In the genomic region with DNA sequence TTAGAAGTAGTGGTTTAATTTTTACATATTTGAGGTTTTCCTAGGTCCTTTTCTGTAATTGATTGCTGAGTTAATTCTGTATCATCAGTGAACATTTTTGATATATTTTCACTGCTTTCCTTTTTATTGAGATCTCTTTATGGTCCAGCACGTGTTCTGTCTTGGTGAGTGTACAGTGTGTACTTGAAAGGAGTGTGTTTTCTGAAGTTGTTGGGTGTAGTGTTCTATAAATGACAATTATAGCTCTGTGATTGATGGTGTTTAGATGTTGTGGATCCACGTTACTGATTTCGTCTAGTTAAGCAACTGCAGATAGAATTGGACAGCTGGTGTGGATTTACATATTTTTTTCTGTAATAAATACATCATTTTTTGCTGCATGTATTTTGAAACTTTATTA, we compare ENCODE assay signal across 21 cellular contexts. TPM values are rescaled to one million over a fixed set of nuclear protein-coding genes. Genes with fewer than 3 reads are reported as not detected.
DNase-seq lines count a peak whose midpoint lies in the region; ATAC-seq, FAIRE-seq and TF ChIP-seq lines count a peak whose summit lies in the region.
"Had no signal": no experiment of that assay in that cellular context is flagged by ENCODE, and none has a peak within 500 bp of the region (broad histone marks: within the 10 kb centered on the region; RNA-seq: fewer than 3 reads in every experiment).

No MANE protein-coding gene starts in this region.

- TF ChIP-seq CTCF in VCaP (conservative IDR thresholded peaks at IDR 0.05) (no peak), keratinocyte (optimal IDR thresholded peaks at IDR 0.05 in 1 of 3, IDR thresholded peaks at IDR 0.05 in 1 of 3, conservative IDR thresholded peaks at IDR 0.05 in 1 of 3; ENCODE audit: extremely low read depth in 1 of 3, insufficient read depth in 2 of 3, low read length in 3 of 3) (no peak)

- dilution Hi-C loops in keratinocyte (cut with MboI; ENCODE audit: extremely low pct_ligation_motif_present, low sequenced_read_pairs) = no loop called here

- DNase-seq in NCI-H1417 (lab: John Stamatoyannopoulos, UW) (peak in 2 of 3 experiments; percentile 7 to 18), NCI-H1417 treated with DMSO at 0.1 percent for 48 hours (lab: John Stamatoyannopoulos, UW) (no peak), keratinocyte (ENCODE audit: low read depth, low spot score) (no peak), NCI-H1930 (lab: John Stamatoyannopoulos, UW) (no peak), NCI-H524 treated with DMSO at 0.1 percent for 48 hours (lab: John Stamatoyannopoulos, UW) (no peak)
- DNase-seq in stimulated activated effector memory CD8-positive, alpha-beta T cell treated with anti-CD3 and anti-CD28 coated beads, Interleukin-12 subunit alpha, Interleukin-12 subunit beta, amount 100 ng/mL, for 72 hours (ENCODE audit: low spot score in 2 of 2) = no peak
- DNase-seq in activated CD4-positive, alpha-beta memory T cell treated with anti-CD3 and anti-CD28 coated beads, Interleukin-2, amount 10 ng/mL, durations not matched to agents 7 days and 5 days = no peak
- DNase-seq: 8988T; activated CD4-positive, alpha-beta T cell treated with anti-CD3 and anti-CD28 coated beads, Interleukin-2, amount 10 ng/mL, durations not matched to agents 7 days and 5 days; activated naive CD4-positive, alpha-beta T cell treated with Interleukin-2 at 50 U/mL for 16 hours; DMS53; foreskin melanocyte; MM.1S; NCI-H187 treated with DMSO at 0.1 percent for 48 hours; NCI-H446; stimulated activated CD4-positive, alpha-beta T cell treated with anti-CD3 and anti-CD28 coated beads, Interleukin-4, amount 100 ng/mL, for 1 hour had no signal

- ATAC-seq in stimulated activated effector memory CD8-positive, alpha-beta T cell treated with anti-CD3 and anti-CD28 coated beads, Interleukin-12 subunit alpha, Interleukin-12 subunit beta, amount 100 ng/mL, for 72 hours = no peak

- peak overlapping the region; percentile 58 for H3K27ac Mint-ChIP-seq in stimulated activated effector memory CD8-positive, alpha-beta T cell treated with anti-CD3 and anti-CD28 coated beads, Interleukin-12 subunit alpha, Interleukin-12 subunit beta, amount 100 ng/mL, for 72 hours
- no peak overlapping the region for H3K27ac Mint-ChIP-seq in activated CD4-positive, alpha-beta memory T cell treated with anti-CD3 and anti-CD28 coated beads, Interleukin-2, amount 10 ng/mL, durations not matched to agents 7 days and 5 days
- H3K27ac Mint-ChIP-seq: activated CD4-positive, alpha-beta T cell treated with anti-CD3 and anti-CD28 coated beads, Interleukin-2, amount 10 ng/mL, durations not matched to agents 7 days and 5 days had no signal

- H3K27me3 Mint-ChIP-seq in activated CD4-positive, alpha-beta memory T cell treated with anti-CD3 and anti-CD28 coated beads, Interleukin-2, amount 10 ng/mL, durations not matched to agents 7 days and 5 days = no peaks in the 10 kb centered on the region
- H3K27me3 Mint-ChIP-seq: activated CD4-positive, alpha-beta T cell treated with anti-CD3 and anti-CD28 coated beads, Interleukin-2, amount 10 ng/mL, durations not matched to agents 7 days and 5 days had no signal

- peaks cover 0 to 3% of the 10 kb centered on the region in 2 experiments for H3K36me3 ChIP-seq in keratinocyte (ENCODE audit: control insufficient read depth in 2 of 2, extremely low read depth in 1 of 2, insufficient read depth in 2 of 2, low read length in 2 of 2)
- H3K36me3 ChIP-seq: suprapubic skin had no signal

- H3K9ac ChIP-seq in keratinocyte (ENCODE audit: control insufficient read depth, extremely low read depth, insufficient read depth, low read length) = no peak overlapping the region
- H3K9ac ChIP-seq: BLaER1, parathyroid adenoma had no signal

- CTCF ChIA-PET in activated CD4-positive, alpha-beta memory T cell treated with anti-CD3 and anti-CD28 coated beads, Interleukin-2, amount 10 ng/mL, durations not matched to agents 7 days and 5 days (lab: Charles Lee) = interaction anchor here (1.1 kb wide), 1 partner anchor 14 kb away, joined by 3 read pairs; no protein-coding TSS in a partner anchor

- peak; percentile 13 for FAIRE-seq in keratinocyte (lab: Jason Lieb, UNC)

- no peaks in the 10 kb centered on the region for H3K9me3 Mint-ChIP-seq in stimulated activated effector memory CD8-positive, alpha-beta T cell treated with anti-CD3 and anti-CD28 coated beads, Interleukin-12 subunit alpha, Interleukin-12 subunit beta, amount 100 ng/mL, for 72 hours
- H3K9me3 Mint-ChIP-seq in activated CD4-positive, alpha-beta memory T cell treated with anti-CD3 and anti-CD28 coated beads, Interleukin-2, amount 10 ng/mL, durations not matched to agents 7 days and 5 days = no peaks in the 10 kb centered on the region
- H3K9me3 Mint-ChIP-seq: activated CD4-positive, alpha-beta T cell treated with anti-CD3 and anti-CD28 coated beads, Interleukin-2, amount 10 ng/mL, durations not matched to agents 7 days and 5 days had no signal

- no peak overlapping the region for H3K4me3 Mint-ChIP-seq in stimulated activated effector memory CD8-positive, alpha-beta T cell treated with anti-CD3 and anti-CD28 coated beads, Interleukin-12 subunit alpha, Interleukin-12 subunit beta, amount 100 ng/mL, for 72 hours
- H3K4me3 Mint-ChIP-seq in activated CD4-positive, alpha-beta memory T cell treated with anti-CD3 and anti-CD28 coated beads, Interleukin-2, amount 10 ng/mL, durations not matched to agents 7 days and 5 days = no peak overlapping the region
- H3K4me3 Mint-ChIP-seq: activated CD4-positive, alpha-beta T cell treated with anti-CD3 and anti-CD28 coated beads, Interleukin-2, amount 10 ng/mL, durations not matched to agents 7 days and 5 days had no signal

- H3K4me3 ChIP-seq in keratinocyte (ENCODE audit: control insufficient read depth in 2 of 3, extremely low read depth in 1 of 3, insufficient read depth in 2 of 3, low read depth in 1 of 3, low read length in 3 of 3) = no peak overlapping the region
- H3K4me3 ChIP-seq: BLaER1, coronary artery, suprapubic skin had no signal

- H3K9me1 ChIP-seq in keratinocyte (ENCODE audit: control insufficient read depth, extremely low read depth, insufficient read depth, low read length) = peaks cover 3% of the 10 kb centered on the region

- no peaks in the 10 kb centered on the region for H3K9me3 ChIP-seq in keratinocyte (ENCODE audit: control insufficient read depth, low read depth, low read length)
- H3K9me3 ChIP-seq: BLaER1, suprapubic skin had no signal

- peaks cover 28% of the 10 kb centered on the region for H3K36me3 Mint-ChIP-seq in stimulated activated effector memory CD8-positive, alpha-beta T cell treated with anti-CD3 and anti-CD28 coated beads, Interleukin-12 subunit alpha, Interleukin-12 subunit beta, amount 100 ng/mL, for 72 hours
- H3K36me3 Mint-ChIP-seq in activated CD4-positive, alpha-beta memory T cell treated with anti-CD3 and anti-CD28 coated beads, Interleukin-2, amount 10 ng/mL, durations not matched to agents 7 days and 5 days (ENCODE audit: low read depth) = peaks cover 17% of the 10 kb centered on the region

- no peak overlapping the region for H3K4me2 ChIP-seq in keratinocyte (ENCODE audit: control insufficient read depth, extremely low read depth, insufficient read depth, low read depth, low read length)
- H3K4me2 ChIP-seq: BLaER1 had no signal

- no peak overlapping the region for H2AFZ ChIP-seq in keratinocyte (ENCODE audit: control insufficient read depth, low read length)
- H2AFZ ChIP-seq: parathyroid adenoma had no signal

- peaks cover 59% of the 10 kb centered on the region for H3K4me1 Mint-ChIP-seq in stimulated activated effector memory CD8-positive, alpha-beta T cell treated with anti-CD3 and anti-CD28 coated beads, Interleukin-12 subunit alpha, Interleukin-12 subunit beta, amount 100 ng/mL, for 72 hours
- peaks cover 29% of the 10 kb centered on the region for H3K4me1 Mint-ChIP-seq in activated CD4-positive, alpha-beta memory T cell treated with anti-CD3 and anti-CD28 coated beads, Interleukin-2, amount 10 ng/mL, durations not matched to agents 7 days and 5 days

- peaks cover 96% of the 10 kb centered on the region for H3K79me2 ChIP-seq in keratinocyte (ENCODE audit: control insufficient read depth, insufficient read depth, low read length)

- H3K27ac ChIP-seq in VCaP = peak overlapping the region; percentile 52; the same call in 1 of the 2 replicates
- no peak overlapping the region for H3K27ac ChIP-seq in keratinocyte (ENCODE audit: control insufficient read depth, insufficient read depth, low read length)
- H3K27ac ChIP-seq: BLaER1, coronary artery, parathyroid adenoma had no signal

- H3K27me3 ChIP-seq in keratinocyte (ENCODE audit: control insufficient read depth, extremely low read depth, insufficient read depth, low read length) = no peaks in the 10 kb centered on the region
- H3K27me3 ChIP-seq: BLaER1, suprapubic skin had no signal

- POLR2A ChIA-PET in activated CD4-positive, alpha-beta memory T cell treated with anti-CD3 and anti-CD28 coated beads, Interleukin-2, amount 10 ng/mL, durations not matched to agents 7 days and 5 days (lab: Charles Lee) = no interaction called here

- peaks cover 16% of the 10 kb centered on the region for H4K20me1 ChIP-seq in keratinocyte (ENCODE audit: control insufficient read depth, extremely low read depth, insufficient read depth, low read length)

- peaks cover 12% of the 10 kb centered on the region for H3K4me1 ChIP-seq in keratinocyte (ENCODE audit: control insufficient read depth, extremely low read depth, insufficient read depth, low read length)

RNA-seq across cellular contexts. Expression of a gene that starts 32.7 kb away (rescaled TPM):
- polyA plus RNA-seq in keratinocyte = 111 to 125 TPM (median 111 TPM) in 3 replicates
- 34.8 TPM for polyA plus RNA-seq in keratinocyte (2011; ENCODE audit: low read depth)
- polyA plus RNA-seq in keratinocyte (2011; cell fraction: cytosol; rRNA removed) = 77.3 and 156 TPM in 2 replicates
- 67.4 and 76.8 TPM in 2 replicates for polyA plus RNA-seq in keratinocyte (2011; cell fraction: nucleus; rRNA removed)
- 63.9 and 75.2 TPM in 2 replicates for polyA plus RNA-seq in keratinocyte (2012; ENCODE audit: low replicate concordance)
- polyA minus RNA-seq in keratinocyte = 170 to 251 TPM (median 221 TPM) in 3 replicates
- polyA minus RNA-seq in keratinocyte (2011; cell fraction: cytosol; rRNA and poly(A)+ RNA removed) = 108 TPM
- 60.2 and 123 TPM in 2 replicates for polyA minus RNA-seq in keratinocyte (2011; cell fraction: nucleus; rRNA and poly(A)+ RNA removed)
- total RNA-seq in activated CD4-positive, alpha-beta memory T cell treated with anti-CD3 and anti-CD28 coated beads, Interleukin-2, amount 10 ng/mL, durations not matched to agents 7 days and 5 days = 10 to 100 TPM; 59.7 to 64.0 TPM

Comparison
In these comparisons a context has a peak if more than half of its experiments do, and no peak if none do; other contexts are left out.
1. DNase-seq: peak in NCI-H1417 (2 of 3); none in NCI-H1417 treated with DMSO at 0.1 percent for 48 hours (single experiment), keratinocyte (single experiment), stimulated activated effector memory CD8-positive, alpha-beta T cell treated with anti-CD3 and anti-CD28 coated beads, Interleukin-12 subunit alpha, Interleukin-12 subunit beta, amount 100 ng/mL, for 72 hours (0 of 2), NCI-H1930 (0 of 2), NCI-H524 treated with DMSO at 0.1 percent for 48 hours (single experiment) and activated CD4-positive, alpha-beta memory T cell treated with anti-CD3 and anti-CD28 coated beads, Interleukin-2, amount 10 ng/mL, durations not matched to agents 7 days and 5 days (single experiment).